ENCODE assay signal across 8 cellular contexts in the genomic region with DNA sequence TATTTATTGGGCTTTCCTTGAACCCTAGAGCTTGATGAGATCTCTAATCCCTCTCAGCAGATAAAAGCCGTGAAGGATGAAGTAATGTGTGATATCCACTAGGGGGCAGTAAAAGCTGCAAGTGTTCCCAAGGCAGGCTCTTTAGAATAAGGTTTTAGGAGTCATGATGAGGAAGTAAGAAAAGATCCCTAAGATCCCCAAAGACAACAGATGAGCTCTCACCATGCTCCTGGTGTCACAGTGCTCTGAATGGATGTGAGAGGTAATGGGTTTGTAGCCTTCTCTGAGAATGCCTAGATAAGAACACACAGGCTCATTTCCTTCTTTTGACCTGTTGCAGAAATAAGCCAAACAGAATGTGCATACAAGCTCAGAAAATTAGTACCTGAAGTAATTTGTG.
DNase-seq lines count a peak whose midpoint lies in the region; ATAC-seq and TF ChIP-seq lines count a peak whose summit lies in the region.
"Had no signal": no experiment of that assay in that cellular context is flagged by ENCODE, and none has a peak within 500 bp of the region (broad histone marks: within the 10 kb centered on the region; RNA-seq: fewer than 3 reads in every experiment).

No MANE protein-coding gene starts in this region.

- CTCF ChIA-PET in Panc1 (lab: Charles Lee) = interaction anchor here (1.0 to 1.1 kb wide), 2 partner anchors 251 to 309 kb away, joined by 3 to 9 read pairs; no protein-coding TSS in a partner anchor

- DNase-seq in GM12864 (ENCODE audit: low read depth) = peak; percentile 19
- DNase-seq in HAP-1 (ENCODE audit: low spot score in 2 of 2) = peak; percentile 8 to 48
- DNase-seq in LoVo (ENCODE audit: low spot score) = peak; percentile 71
- peak; percentile 30 for DNase-seq in Panc1 (ENCODE audit: low read depth, low spot score)
- DNase-seq in epidermal melanocyte (ENCODE audit: insufficient read length, low spot score) = peak; percentile 41
- DNase-seq in NCI-H187 treated with DMSO at 0.1 percent for 48 hours (lab: John Stamatoyannopoulos, UW) = no peak
- DNase-seq: activated naive CD8-positive, alpha-beta T cell treated with anti-CD3 and anti-CD28 coated beads, Interleukin-2, amount 10 ng/mL, durations not matched to agents 7 days and 5 days had no signal

- POLR2A ChIA-PET in Panc1 (lab: Charles Lee) = no interaction called here

- H3K27ac Mint-ChIP-seq in nephron = no peak overlapping the region
- H3K27ac Mint-ChIP-seq: activated naive CD8-positive, alpha-beta T cell treated with anti-CD3 and anti-CD28 coated beads, Interleukin-2, amount 10 ng/mL, durations not matched to agents 7 days and 5 days had no signal

- H3K27me3 Mint-ChIP-seq in nephron (ENCODE audit: low read depth) = no peaks in the 10 kb centered on the region
- H3K27me3 Mint-ChIP-seq: activated naive CD8-positive, alpha-beta T cell treated with anti-CD3 and anti-CD28 coated beads, Interleukin-2, amount 10 ng/mL, durations not matched to agents 7 days and 5 days had no signal

- in situ Hi-C loops in HAP-1 (cut with MboI; ENCODE audit: low sequenced_read_pairs) = loop anchor here (5.0 kb wide), 1 partner anchor 189 kb away; no protein-coding TSS in a partner anchor
- in situ Hi-C loops in Panc1 (cut with HindIII; ENCODE audit: low pct_unique_long_range_greater_than_20kb, low sequenced_read_pairs) = no loop called here

- H3K27me3 ChIP-seq in HAP-1 (ENCODE audit: low read depth) (no peaks in the 10 kb centered on the region), Panc1 (ENCODE audit: control insufficient read depth, insufficient read depth, low read length) (peaks cover 2% of the 10 kb centered on the region; the same call in 1 of the 2 replicates)

- no peaks in the 10 kb centered on the region for H3K36me3 Mint-ChIP-seq in nephron (ENCODE audit: low read depth)
- H3K36me3 Mint-ChIP-seq: activated naive CD8-positive, alpha-beta T cell treated with anti-CD3 and anti-CD28 coated beads, Interleukin-2, amount 10 ng/mL, durations not matched to agents 7 days and 5 days had no signal

- H3K27ac ChIP-seq in Panc1 (ENCODE audit: low read length) = no peak overlapping the region

- H3K9me3 ChIP-seq in HAP-1 (no peaks in the 10 kb centered on the region), Panc1 (ENCODE audit: control insufficient read depth, insufficient read depth, low read depth, low read length) (no peaks in the 10 kb centered on the region)

- TF ChIP-seq CTCF in GM12864 (IDR thresholded peaks at IDR 0.05; ENCODE audit: low read depth, low read length, missing control alignments) = peak; percentile 72
- TF ChIP-seq CTCF in Panc1 (IDR thresholded peaks at IDR 0.05) = peak; percentile 87
- peak; percentile 73 to 83 (median 78) for TF ChIP-seq CTCF in nephron (IDR thresholded peaks at IDR 0.05; ENCODE audit: unreplicated experiment in 3 of 3)

- ATAC-seq in Panc1 = peak; percentile 84

- H3K36me3 ChIP-seq in HAP-1 (replicated peaks) (no peaks in the 10 kb centered on the region), Panc1 (ENCODE audit: control insufficient read depth, insufficient read depth, low read length) (no peaks in the 10 kb centered on the region)

- no peak overlapping the region for H3K4me3 ChIP-seq in GM12864 (ENCODE audit: low read depth, low read length)
- no peak overlapping the region for H3K4me3 ChIP-seq in HAP-1
- no peak overlapping the region for H3K4me3 ChIP-seq in Panc1 (ENCODE audit: low read depth in 2 of 2, low read length in 2 of 2)

- no TSS peak for BruUV-seq in Panc1 (replicated peaks; lab: Mats Ljungman, UMichigan)

- H3K4me1 ChIP-seq in HAP-1 = no peaks in the 10 kb centered on the region
- no peaks in the 10 kb centered on the region for H3K4me1 ChIP-seq in Panc1 (ENCODE audit: control insufficient read depth, insufficient read depth, low read length)

- no peaks in the 10 kb centered on the region for H3K4me1 Mint-ChIP-seq in nephron
- H3K4me1 Mint-ChIP-seq: activated naive CD8-positive, alpha-beta T cell treated with anti-CD3 and anti-CD28 coated beads, Interleukin-2, amount 10 ng/mL, durations not matched to agents 7 days and 5 days had no signal

- no peaks in the 10 kb centered on the region for H3K9me3 Mint-ChIP-seq in nephron
- H3K9me3 Mint-ChIP-seq: activated naive CD8-positive, alpha-beta T cell treated with anti-CD3 and anti-CD28 coated beads, Interleukin-2, amount 10 ng/mL, durations not matched to agents 7 days and 5 days had no signal

- intact Hi-C loops in Panc1 (cut with micrococcal nuclease; ENCODE audit: unreplicated experiment) = loop anchor here (1.0 to 10.0 kb wide), 5 partner anchors 44 to 311 kb away; no protein-coding TSS in a partner anchor

- H3K4me3 Mint-ChIP-seq in nephron = no peak overlapping the region
- H3K4me3 Mint-ChIP-seq: activated naive CD8-positive, alpha-beta T cell treated with anti-CD3 and anti-CD28 coated beads, Interleukin-2, amount 10 ng/mL, durations not matched to agents 7 days and 5 days had no signal
